ENCODE assay signal across 39 cellular contexts in the genomic region with DNA sequence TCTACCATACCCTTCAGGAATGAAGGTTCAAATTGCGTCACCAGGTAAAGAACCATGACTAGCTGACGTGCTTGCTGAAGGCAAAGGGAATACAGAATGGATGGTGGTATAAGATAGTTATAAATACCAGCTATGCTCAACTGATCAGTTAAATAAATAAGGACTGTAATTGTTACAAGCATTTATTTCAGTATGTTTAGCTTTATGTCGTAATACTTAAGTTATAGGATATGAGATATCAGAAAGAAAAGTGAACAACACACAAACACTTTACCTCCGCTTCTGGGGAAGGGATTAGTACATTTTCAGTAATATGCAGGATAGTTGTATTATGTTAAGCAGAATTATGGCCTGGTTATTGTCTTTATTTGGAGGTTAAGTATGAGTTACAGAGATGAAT.
"Had no signal": no experiment of that assay in that cellular context is flagged by ENCODE, and none has a peak within 500 bp of the region (broad histone marks: within the 10 kb centered on the region; RNA-seq: fewer than 3 reads in every experiment).

No MANE protein-coding gene starts in this region.

- H3K4me3 Mint-ChIP-seq: activated naive CD4-positive, alpha-beta T cell treated with anti-CD3 and anti-CD28 coated beads for 36 hours; activated naive CD4-positive, alpha-beta T cell treated with anti-CD3 and anti-CD28 coated beads, Interleukin-2, amount 10 ng/mL, durations not matched to agents 7 days and 5 days; activated naive CD4-positive, alpha-beta T cell treated with anti-CD3 and anti-CD28 coated beads, Interleukin-2, amount 50 U/mL, for 24 hours; activated naive CD8-positive, alpha-beta T cell; activated naive CD8-positive, alpha-beta T cell treated with anti-CD3 and anti-CD28 coated beads for 36 hours; activated naive CD8-positive, alpha-beta T cell treated with anti-CD3 and anti-CD28 coated beads, Interleukin-2, amount 10 ng/mL, durations not matched to agents 7 days and 5 days; activated naive CD8-positive, alpha-beta T cell treated with anti-CD3 and anti-CD28 coated beads, Interleukin-2, amount 50 U/mL, for 24 hours; activated T-cell treated with anti-CD3 and anti-CD28 coated beads, Interleukin-2, amount 50 U/mL, for 24 hours; activated T-cell treated with anti-CD3 and anti-CD28 coated beads, Interleukin-2, amount 50 U/mL, for 4 hours; activated T-cell treated with anti-CD3 and anti-CD28 coated beads, Interleukin-2, amount 50 U/mL, for 72 hours; activated T-helper 1 cell treated with anti-CD3 and anti-CD28 coated beads, Interleukin-12 subunit alpha, Interleukin-12 subunit beta, Interleukin-2, Interleukin-4 antibody, amounts not matched to agents 30 ng/mL and 10 ng/mL and 1 ng/mL, durations not matched to agents 14 hours and 24 hours and 36 hours; activated T-helper 17 cell treated with anti-CD3 and anti-CD28 coated beads, Interleukin-2, amount 50 U/mL, for 72 hours; brain; central memory CD8-positive, alpha-beta T cell had no signal

- DNase-seq: activated effector memory CD4-positive, alpha-beta T cell treated with anti-CD3 and anti-CD28 coated beads, Interleukin-2, amount 50 U/mL, for 16 hours; activated effector memory CD4-positive, alpha-beta T cell treated with Interleukin-2 at 50 U/mL for 16 hours; activated gamma-delta T cell; activated gamma-delta T cell treated with Interleukin-2 at 50 U/mL for 16 hours; activated naive CD4-positive, alpha-beta T cell; activated naive CD4-positive, alpha-beta T cell treated with anti-CD3 and anti-CD28 coated beads for 36 hours; activated naive CD4-positive, alpha-beta T cell treated with anti-CD3 and anti-CD28 coated beads, Interleukin-2, amount 10 ng/mL, durations not matched to agents 7 days and 5 days; activated naive CD4-positive, alpha-beta T cell treated with anti-CD3 and anti-CD28 coated beads, Interleukin-2, amount 50 U/mL, for 16 hours; activated naive CD4-positive, alpha-beta T cell treated with Interleukin-2 at 50 U/mL for 16 hours; activated naive CD8-positive, alpha-beta T cell treated with anti-CD3 and anti-CD28 coated beads for 36 hours; activated naive CD8-positive, alpha-beta T cell treated with anti-CD3 and anti-CD28 coated beads, Interleukin-2, amount 10 ng/mL, durations not matched to agents 7 days and 5 days; activated naive CD8-positive, alpha-beta T cell treated with anti-CD3 and anti-CD28 coated beads, Interleukin-2, amount 50 U/mL, for 24 hours; activated T-cell treated with anti-CD3 and anti-CD28 coated beads, Interleukin-2, amount 50 U/mL, for 24 hours; activated T-cell treated with anti-CD3 and anti-CD28 coated beads, Interleukin-2, amount 50 U/mL, for 4 hours; activated T-cell treated with anti-CD3 and anti-CD28 coated beads, Interleukin-2, amount 50 U/mL, for 48 hours; activated T-cell treated with anti-CD3 and anti-CD28 coated beads, Interleukin-2, amount 50 U/mL, for 72 hours; adrenal gland; amniotic stem cell; amygdala; anterior cingulate cortex; aorta; body of pancreas; brain microvascular endothelial cell; caudate nucleus; central memory CD4-positive, alpha-beta T cell; cerebellar nuclear complex had no signal

- H3K9me3 ChIP-seq: adrenal gland, ascending aorta, body of pancreas had no signal

- H3K36me3 Mint-ChIP-seq: activated naive CD4-positive, alpha-beta T cell treated with anti-CD3 and anti-CD28 coated beads, Interleukin-2, amount 10 ng/mL, durations not matched to agents 7 days and 5 days; activated naive CD4-positive, alpha-beta T cell treated with anti-CD3 and anti-CD28 coated beads, Interleukin-2, amount 50 U/mL, for 24 hours had no signal

- H3K36me3 ChIP-seq: adrenal gland, ascending aorta, brain microvascular endothelial cell, cardiac muscle cell had no signal

- H3K27ac ChIP-seq: adrenal gland, ascending aorta, body of pancreas, brain microvascular endothelial cell, cardiac muscle cell had no signal

- H3K27me3 Mint-ChIP-seq: activated naive CD4-positive, alpha-beta T cell treated with anti-CD3 and anti-CD28 coated beads, Interleukin-2, amount 10 ng/mL, durations not matched to agents 7 days and 5 days; activated naive CD4-positive, alpha-beta T cell treated with anti-CD3 and anti-CD28 coated beads, Interleukin-2, amount 50 U/mL, for 24 hours; activated naive CD8-positive, alpha-beta T cell; activated naive CD8-positive, alpha-beta T cell treated with anti-CD3 and anti-CD28 coated beads for 36 hours; activated naive CD8-positive, alpha-beta T cell treated with anti-CD3 and anti-CD28 coated beads, Interleukin-2, amount 10 ng/mL, durations not matched to agents 7 days and 5 days; activated naive CD8-positive, alpha-beta T cell treated with anti-CD3 and anti-CD28 coated beads, Interleukin-2, amount 50 U/mL, for 24 hours; activated T-cell treated with anti-CD3 and anti-CD28 coated beads, Interleukin-2, amount 50 U/mL, for 24 hours; activated T-helper 17 cell treated with anti-CD3 and anti-CD28 coated beads, Interleukin-2, amount 50 U/mL, for 72 hours; brain had no signal

- H3K4me1 ChIP-seq: ascending aorta, body of pancreas had no signal

- ATAC-seq: activated naive CD4-positive, alpha-beta T cell treated with anti-CD3 and anti-CD28 coated beads, Interleukin-2, amount 50 U/mL, for 72 hours; activated naive CD8-positive, alpha-beta T cell treated with anti-CD3 and anti-CD28 coated beads, Interleukin-2, amount 50 U/mL, for 24 hours; activated T-cell treated with anti-CD3 and anti-CD28 coated beads, Interleukin-2, amount 50 U/mL, for 4 hours; activated T-cell treated with anti-CD3 and anti-CD28 coated beads, Interleukin-2, amount 50 U/mL, for 72 hours; activated T-helper 17 cell treated with anti-CD3 and anti-CD28 coated beads, Interleukin-2, amount 50 U/mL, for 72 hours; body of pancreas had no signal

- H3K9me3 Mint-ChIP-seq: activated T-cell treated with anti-CD3 and anti-CD28 coated beads, Interleukin-2, amount 50 U/mL, for 4 hours; activated T-helper 17 cell treated with anti-CD3 and anti-CD28 coated beads, Interleukin-2, amount 50 U/mL, for 72 hours had no signal

- H3K27me3 ChIP-seq: adrenal gland, ascending aorta, body of pancreas, brain microvascular endothelial cell, cardiac muscle cell had no signal

- H3K4me1 Mint-ChIP-seq: activated naive CD4-positive, alpha-beta T cell treated with anti-CD3 and anti-CD28 coated beads, Interleukin-2, amount 10 ng/mL, durations not matched to agents 7 days and 5 days; activated naive CD4-positive, alpha-beta T cell treated with anti-CD3 and anti-CD28 coated beads, Interleukin-2, amount 50 U/mL, for 24 hours; activated naive CD8-positive, alpha-beta T cell treated with anti-CD3 and anti-CD28 coated beads for 36 hours; activated naive CD8-positive, alpha-beta T cell treated with anti-CD3 and anti-CD28 coated beads, Interleukin-2, amount 10 ng/mL, durations not matched to agents 7 days and 5 days; activated naive CD8-positive, alpha-beta T cell treated with anti-CD3 and anti-CD28 coated beads, Interleukin-2, amount 50 U/mL, for 24 hours; activated T-helper 17 cell treated with anti-CD3 and anti-CD28 coated beads, Interleukin-2, amount 50 U/mL, for 72 hours; brain; central memory CD8-positive, alpha-beta T cell had no signal

- H3K4me3 ChIP-seq: adrenal gland, ascending aorta, body of pancreas, cardiac muscle cell had no signal

- H3K27ac Mint-ChIP-seq: activated naive CD4-positive, alpha-beta T cell treated with anti-CD3 and anti-CD28 coated beads for 36 hours; activated naive CD4-positive, alpha-beta T cell treated with anti-CD3 and anti-CD28 coated beads, Interleukin-2, amount 10 ng/mL, durations not matched to agents 7 days and 5 days; activated naive CD4-positive, alpha-beta T cell treated with anti-CD3 and anti-CD28 coated beads, Interleukin-2, amount 50 U/mL, for 24 hours; activated naive CD4-positive, alpha-beta T cell treated with anti-CD3 and anti-CD28 coated beads, Interleukin-2, amount 50 U/mL, for 72 hours; activated naive CD8-positive, alpha-beta T cell; activated naive CD8-positive, alpha-beta T cell treated with anti-CD3 and anti-CD28 coated beads for 36 hours; activated naive CD8-positive, alpha-beta T cell treated with anti-CD3 and anti-CD28 coated beads, Interleukin-2, amount 10 ng/mL, durations not matched to agents 7 days and 5 days; activated naive CD8-positive, alpha-beta T cell treated with anti-CD3 and anti-CD28 coated beads, Interleukin-2, amount 50 U/mL, for 24 hours; activated T-cell treated with anti-CD3 and anti-CD28 coated beads, Interleukin-2, amount 50 U/mL, for 24 hours; activated T-cell treated with anti-CD3 and anti-CD28 coated beads, Interleukin-2, amount 50 U/mL, for 72 hours; activated T-helper 1 cell treated with anti-CD3 and anti-CD28 coated beads, Interleukin-12 subunit alpha, Interleukin-12 subunit beta, Interleukin-2, Interleukin-4 antibody, amounts not matched to agents 30 ng/mL and 10 ng/mL and 1 ng/mL, durations not matched to agents 14 hours and 24 hours and 36 hours; activated T-helper 17 cell treated with anti-CD3 and anti-CD28 coated beads, Interleukin-2, amount 50 U/mL, for 72 hours; activated T-helper 2 cell treated with anti-CD3 and anti-CD28 coated beads, Interferon-gamma antibody, Interleukin-2, Interleukin-4, amounts not matched to agents 10 μg/mL and 5 μg/mL and 100 μg/mL, durations not matched to agents 14 hours and 24 hours and 36 hours; brain had no signal

- FAIRE-seq: astrocyte, bronchial epithelial cell, colon had no signal
